In genomic region chr12:128661216-128661550, GRCh38 we compare ENCODE assay signal across 28 cellular contexts.
DNase-seq lines count a peak whose midpoint lies in the region; TF ChIP-seq lines count a peak whose summit lies in the region.
"Had no signal": no experiment of that assay in that cellular context is flagged by ENCODE, and none has a peak within 500 bp of the region (broad histone marks: within the 10 kb centered on the region; RNA-seq: fewer than 3 reads in every experiment).

No MANE protein-coding gene starts in this region.

- 78 to 90% (median 78%) methylated on average over 3 of the region's 3 CpGs for WGBS in spleen, 5 donors

- H3K27ac Mint-ChIP-seq in progenitor cell of endocrine pancreas = peak overlapping the region; percentile 62
- H3K27ac Mint-ChIP-seq: activated CD8-positive, alpha-beta T cell treated with anti-CD3 and anti-CD28 coated beads for 36 hours; CD8-positive, alpha-beta memory T cell had no signal

- H3K36me3 Mint-ChIP-seq in progenitor cell of endocrine pancreas (ENCODE audit: insufficient read depth) = no peaks in the 10 kb centered on the region
- H3K36me3 Mint-ChIP-seq: brain; CD8-positive, alpha-beta memory T cell had no signal

- H3K9me3 ChIP-seq in WERI-Rb-1 (ENCODE audit: severe bottlenecking) = peaks cover 2% of the 10 kb centered on the region
- H3K9me3 ChIP-seq in spleen = peaks cover 0 to 5% (median 1%) of the 10 kb centered on the region in 8 donors
- H3K9me3 ChIP-seq: colonic mucosa, esophagus muscularis mucosa, lower lobe of right lung, neutrophil had no signal

- H3K4me1 Mint-ChIP-seq in progenitor cell of endocrine pancreas (ENCODE audit: low read depth) = peaks cover 19% of the 10 kb centered on the region
- H3K4me1 Mint-ChIP-seq: CD8-positive, alpha-beta memory T cell had no signal

- H3K4me3 ChIP-seq in WERI-Rb-1 (ENCODE audit: low read depth, low read length) (no peak overlapping the region), spleen (no peak overlapping the region)
- H3K4me3 ChIP-seq: colonic mucosa, esophagus muscularis mucosa, lower lobe of right lung had no signal

- H3K36me3 ChIP-seq in WERI-Rb-1 (no peaks in the 10 kb centered on the region), spleen (no peaks in the 10 kb centered on the region)
- H3K36me3 ChIP-seq: colonic mucosa, esophagus muscularis mucosa, lower lobe of right lung, neutrophil had no signal

- TF ChIP-seq CTCF in WERI-Rb-1 (IDR thresholded peaks at IDR 0.05; ENCODE audit: low read depth, low read length) (no peak), progenitor cell of endocrine pancreas (IDR thresholded peaks at IDR 0.05; ENCODE audit: unreplicated experiment) (no peak), spleen (IDR thresholded peaks at IDR 0.05 in 8 of 11, conservative IDR thresholded peaks at IDR 0.05 in 3 of 11) (no peak)

- TF ChIP-seq POLR2A in spleen (IDR thresholded peaks at IDR 0.05) = no peak

- H3K4me3 Mint-ChIP-seq in progenitor cell of endocrine pancreas (ENCODE audit: low read depth) = no peak overlapping the region
- H3K4me3 Mint-ChIP-seq: activated CD8-positive, alpha-beta T cell treated with anti-CD3 and anti-CD28 coated beads for 36 hours; brain; CD8-positive, alpha-beta memory T cell; effector memory CD8-positive, alpha-beta T cell had no signal

- H3K27me3 Mint-ChIP-seq in progenitor cell of endocrine pancreas = peaks cover 3% of the 10 kb centered on the region
- H3K27me3 Mint-ChIP-seq: activated CD8-positive, alpha-beta T cell treated with anti-CD3 and anti-CD28 coated beads for 36 hours had no signal

- no peak overlapping the region; the same call in 1 of the 2 replicates for H3K27ac ChIP-seq in WERI-Rb-1
- no peak overlapping the region for H3K27ac ChIP-seq in spleen
- H3K27ac ChIP-seq: 22Rv1, colonic mucosa, esophagus muscularis mucosa, lower lobe of right lung, neutrophil had no signal

- intact Hi-C loops in spleen (cut with DNase I; ENCODE audit: low total_unique reads) (no loop called here), cardiac septum (cut with DNase I) (no loop called here)

- H3K4me1 ChIP-seq in spleen = no peaks in the 10 kb centered on the region
- H3K4me1 ChIP-seq: colonic mucosa, lower lobe of right lung had no signal

- DNase-seq in DMS153 (lab: John Stamatoyannopoulos, UW) = peak; percentile 53
- no peak for DNase-seq in DMS153 treated with DMSO at 0.1 percent for 48 hours (lab: John Stamatoyannopoulos, UW; ENCODE audit: unreplicated experiment)
- peak; percentile 29 for DNase-seq in NCI-H510A (lab: John Stamatoyannopoulos, UW)
- peak; percentile 82 for DNase-seq in WERI-Rb-1
- no peak for DNase-seq in progenitor cell of endocrine pancreas (ENCODE audit: low spot score, unreplicated experiment)
- DNase-seq in spleen = no peak
- no peak for DNase-seq in cardiac septum (ENCODE audit: low spot score)
- no peak for DNase-seq in activated naive CD4-positive, alpha-beta T cell (lab: John Stamatoyannopoulos, UW)
- DNase-seq: activated CD4-positive, CD25-positive, alpha-beta regulatory T cell; activated CD8-positive, alpha-beta T cell treated with anti-CD3 and anti-CD28 coated beads for 36 hours; activated gamma-delta T cell; activated T-cell treated with anti-CD3 and anti-CD28 coated beads for 4 hours; AML-193; CD8-positive, alpha-beta memory T cell; colonic mucosa; DND-41; effector memory CD8-positive, alpha-beta T cell; hypothalamus; Karpas-422; lower lobe of right lung; NCI-H446; stimulated activated CD4-positive, alpha-beta T cell treated with anti-CD3 and anti-CD28 coated beads, Interleukin-4, amount 100 ng/mL, for 1 hour; stimulated activated naive CD4-positive, alpha-beta T cell; T-helper 9 cell had no signal

- H3K27me3 ChIP-seq in WERI-Rb-1 (ENCODE audit: insufficient read depth, low read depth, severe bottlenecking) (no peaks in the 10 kb centered on the region), spleen (replicated peaks in 1 of 7) (peaks cover 0 to 11% (median 0%) of the 10 kb centered on the region in 7 donors)
- H3K27me3 ChIP-seq: colonic mucosa, esophagus muscularis mucosa, neutrophil had no signal

- no peaks in the 10 kb centered on the region for H3K9me3 Mint-ChIP-seq in progenitor cell of endocrine pancreas (ENCODE audit: low read depth)
- H3K9me3 Mint-ChIP-seq: activated CD8-positive, alpha-beta T cell treated with anti-CD3 and anti-CD28 coated beads for 36 hours; effector memory CD8-positive, alpha-beta T cell had no signal

Comparison
In these comparisons a context has a peak if more than half of its experiments do, and no peak if none do; other contexts are left out.
1. DNase-seq: peak in DMS153 (single experiment), NCI-H510A (single experiment) and WERI-Rb-1 (single experiment); none in DMS153 treated with DMSO at 0.1 percent for 48 hours (single experiment), progenitor cell of endocrine pancreas (single experiment), spleen (single experiment), cardiac septum (single experiment) and activated naive CD4-positive, alpha-beta T cell (0 of 4).